11 cellular contexts compared by ENCODE assay signal in genomic region chr9:124017929-124018730, GRCh38. TPM values are rescaled to one million over a fixed set of nuclear protein-coding genes. Genes with fewer than 3 reads are reported as not detected.
DNase-seq lines count a peak whose midpoint lies in the region; ATAC-seq and TF ChIP-seq lines count a peak whose summit lies in the region.
"Had no signal": no experiment of that assay in that cellular context is flagged by ENCODE, and none has a peak within 500 bp of the region (broad histone marks: within the 10 kb centered on the region; RNA-seq: fewer than 3 reads in every experiment).

No MANE protein-coding gene starts in this region.

- H3K36me3 ChIP-seq in iPS-20b (ENCODE audit: insufficient read depth, low read depth, low read length) = no peaks in the 10 kb centered on the region
- H3K36me3 ChIP-seq in stomach = no peaks in the 10 kb centered on the region
- no peaks in the 10 kb centered on the region for H3K36me3 ChIP-seq in effector memory CD4-positive, alpha-beta T cell (ENCODE audit: control insufficient read depth, insufficient read depth, low read length)

- peaks cover 4% of the 10 kb centered on the region; the same call in 1 of the 2 replicates for H3K9me3 ChIP-seq in iPS-20b (ENCODE audit: insufficient read depth, low read depth, low read length)
- peaks cover 0 to 6% (median 0%) of the 10 kb centered on the region in 4 donors for H3K9me3 ChIP-seq in stomach
- no peaks in the 10 kb centered on the region for H3K9me3 ChIP-seq in effector memory CD4-positive, alpha-beta T cell (ENCODE audit: control insufficient read depth, low read length)

- WGBS in stomach, 5 donors = 3 to 8% (median 6%) methylated on average over 41 to 64 of the region's 64 CpGs

- H3K4me3 Mint-ChIP-seq in activated T-cell treated with anti-CD3 and anti-CD28 coated beads, Interleukin-2, amount 50 U/mL, for 4 hours = peak overlapping the region; percentile 53
- H3K4me3 Mint-ChIP-seq in activated CD8-positive, alpha-beta T cell treated with anti-CD3 and anti-CD28 coated beads, Interleukin-2, amount 10 ng/mL, durations not matched to agents 7 days and 5 days = peak overlapping the region; percentile 38

- H3K9me3 Mint-ChIP-seq in activated T-cell treated with anti-CD3 and anti-CD28 coated beads, Interleukin-2, amount 50 U/mL, for 4 hours = no peaks in the 10 kb centered on the region
- H3K9me3 Mint-ChIP-seq in activated CD8-positive, alpha-beta T cell treated with anti-CD3 and anti-CD28 coated beads, Interleukin-2, amount 10 ng/mL, durations not matched to agents 7 days and 5 days (ENCODE audit: insufficient read depth) = no peaks in the 10 kb centered on the region

- no peak for TF ChIP-seq EP300 in stomach (IDR thresholded peaks at IDR 0.05)

- no peaks in the 10 kb centered on the region for H3K36me3 Mint-ChIP-seq in activated T-cell treated with anti-CD3 and anti-CD28 coated beads, Interleukin-2, amount 50 U/mL, for 4 hours (ENCODE audit: insufficient read depth)
- peaks cover 10% of the 10 kb centered on the region for H3K36me3 Mint-ChIP-seq in activated CD8-positive, alpha-beta T cell treated with anti-CD3 and anti-CD28 coated beads, Interleukin-2, amount 10 ng/mL, durations not matched to agents 7 days and 5 days (ENCODE audit: low read depth)

- H3K27ac ChIP-seq in iPS-20b (ENCODE audit: low read length) (no peak overlapping the region), stomach (no peak overlapping the region)
- no peak overlapping the region for H3K27ac ChIP-seq in effector memory CD4-positive, alpha-beta T cell (ENCODE audit: insufficient read depth, low read length, poor library complexity, severe bottlenecking)
- H3K27ac ChIP-seq: VCaP had no signal

- H3K27ac Mint-ChIP-seq in activated CD8-positive, alpha-beta T cell treated with anti-CD3 and anti-CD28 coated beads, Interleukin-2, amount 10 ng/mL, durations not matched to agents 7 days and 5 days = peak overlapping the region; percentile 55

- H3K27me3 ChIP-seq in iPS-20b (ENCODE audit: insufficient read depth, low read length) (peaks cover 100% of the 10 kb centered on the region), stomach (peaks cover 83 to 100% (median 100%) of the 10 kb centered on the region in 3 donors)
- H3K27me3 ChIP-seq in effector memory CD4-positive, alpha-beta T cell (replicated peaks; ENCODE audit: control insufficient read depth, insufficient read depth, low read length, poor library complexity, severe bottlenecking) = peaks cover 78% of the 10 kb centered on the region

- no peak for DNase-seq in activated T-cell treated with anti-CD3 and anti-CD28 coated beads, Interleukin-2, amount 50 U/mL, for 4 hours
- DNase-seq in activated T-cell treated with anti-CD3 and anti-CD28 coated beads, Interleukin-2, amount 50 U/mL, for 48 hours = no peak
- DNase-seq in activated CD8-positive, alpha-beta T cell treated with anti-CD3 and anti-CD28 coated beads, Interleukin-2, amount 10 ng/mL, durations not matched to agents 7 days and 5 days = no peak
- DNase-seq in stomach = no peak
- DNase-seq in SK-N-DZ (ENCODE audit: low spot score) = no peak
- DNase-seq in effector memory CD4-positive, alpha-beta T cell = no peak
- DNase-seq: NCI-H2107 had no signal

- POLR2A ChIA-PET in activated CD8-positive, alpha-beta T cell treated with anti-CD3 and anti-CD28 coated beads, Interleukin-2, amount 10 ng/mL, durations not matched to agents 7 days and 5 days (lab: Charles Lee) = no interaction called here

- CTCF ChIA-PET in activated CD8-positive, alpha-beta T cell treated with anti-CD3 and anti-CD28 coated beads, Interleukin-2, amount 10 ng/mL, durations not matched to agents 7 days and 5 days (lab: Charles Lee) = interaction anchor here (1.2 kb wide), 1 partner anchor 14 kb away, joined by 3 read pairs; no protein-coding TSS in a partner anchor

- ATAC-seq in activated T-cell treated with anti-CD3 and anti-CD28 coated beads, Interleukin-2, amount 50 U/mL, for 4 hours = no peak
- ATAC-seq in activated CD8-positive, alpha-beta T cell treated with anti-CD3 and anti-CD28 coated beads, Interleukin-2, amount 10 ng/mL, durations not matched to agents 7 days and 5 days = no peak
- no peak for ATAC-seq in HG03439 (IDR thresholded peaks at IDR 0.05; ENCODE audit: unreplicated experiment)

- intact Hi-C loops in stomach (cut with DNase I; ENCODE audit: low total_unique reads) = no loop called here

- TF ChIP-seq CTCF in stomach (IDR thresholded peaks at IDR 0.05) = no peak

- peaks cover 82% of the 10 kb centered on the region for H3K27me3 Mint-ChIP-seq in activated T-cell treated with anti-CD3 and anti-CD28 coated beads, Interleukin-2, amount 50 U/mL, for 4 hours (ENCODE audit: low read depth)
- peaks cover 83% of the 10 kb centered on the region for H3K27me3 Mint-ChIP-seq in activated CD8-positive, alpha-beta T cell treated with anti-CD3 and anti-CD28 coated beads, Interleukin-2, amount 10 ng/mL, durations not matched to agents 7 days and 5 days (ENCODE audit: low read depth)

- H3K4me1 Mint-ChIP-seq in activated T-cell treated with anti-CD3 and anti-CD28 coated beads, Interleukin-2, amount 50 U/mL, for 4 hours (ENCODE audit: low read depth) = peaks cover 32% of the 10 kb centered on the region
- H3K4me1 Mint-ChIP-seq in activated CD8-positive, alpha-beta T cell treated with anti-CD3 and anti-CD28 coated beads, Interleukin-2, amount 10 ng/mL, durations not matched to agents 7 days and 5 days (ENCODE audit: low read depth) = peaks cover 19% of the 10 kb centered on the region

- H3K4me3 ChIP-seq in iPS-20b (ENCODE audit: low read length) (peak overlapping the region; percentile 68), stomach (peak overlapping the region in 3 of 4 donors; percentile 13 to 39 (median 33))
- no peak overlapping the region for H3K4me3 ChIP-seq in effector memory CD4-positive, alpha-beta T cell (ENCODE audit: insufficient read depth, low read depth, low read length, poor library complexity, severe bottlenecking)

- H3K9ac ChIP-seq in iPS-20b (ENCODE audit: low read depth, low read length) = no peak overlapping the region

- peaks cover 19% of the 10 kb centered on the region; the same call in 1 of the 2 replicates for H3K4me1 ChIP-seq in iPS-20b (ENCODE audit: insufficient read depth, low read length)
- H3K4me1 ChIP-seq in stomach = peaks cover 19 to 74% (median 52%) of the 10 kb centered on the region in 4 donors
- H3K4me1 ChIP-seq in effector memory CD4-positive, alpha-beta T cell (ENCODE audit: control insufficient read depth, insufficient read depth, low read length, poor library complexity, severe bottlenecking) = peaks cover 29% of the 10 kb centered on the region

- TF ChIP-seq POLR2A in stomach (IDR thresholded peaks at IDR 0.05) = no peak

RNA-seq across cellular contexts. Expression of gene LHX2, which starts 6.6 kb away (rescaled TPM):
- under 1 TPM in 1 of 3 donors, not detected in 2; 0.10 TPM for total RNA-seq in activated T-cell treated with anti-CD3 and anti-CD28 coated beads, Interleukin-2, amount 50 U/mL, for 4 hours
- not detected for total RNA-seq in activated CD8-positive, alpha-beta T cell treated with anti-CD3 and anti-CD28 coated beads, Interleukin-2, amount 10 ng/mL, durations not matched to agents 7 days and 5 days
- total RNA-seq in stomach = under 1 TPM in 1 of 5 donors, not detected in 4; 0.18 TPM
- not detected for polyA plus RNA-seq in stomach
- 3.8 and 5.2 TPM in 2 replicates for polyA plus RNA-seq in SK-N-DZ (2014; cell fraction: cytosol; rRNA removed)
- polyA plus RNA-seq in SK-N-DZ (2014; cell fraction: nucleus; rRNA removed) = 2.3 and 3.3 TPM in 2 replicates
- total RNA-seq: kidney epithelial cell had no signal
